ENCODE assay signal across 8 cellular contexts in the genomic region with DNA sequence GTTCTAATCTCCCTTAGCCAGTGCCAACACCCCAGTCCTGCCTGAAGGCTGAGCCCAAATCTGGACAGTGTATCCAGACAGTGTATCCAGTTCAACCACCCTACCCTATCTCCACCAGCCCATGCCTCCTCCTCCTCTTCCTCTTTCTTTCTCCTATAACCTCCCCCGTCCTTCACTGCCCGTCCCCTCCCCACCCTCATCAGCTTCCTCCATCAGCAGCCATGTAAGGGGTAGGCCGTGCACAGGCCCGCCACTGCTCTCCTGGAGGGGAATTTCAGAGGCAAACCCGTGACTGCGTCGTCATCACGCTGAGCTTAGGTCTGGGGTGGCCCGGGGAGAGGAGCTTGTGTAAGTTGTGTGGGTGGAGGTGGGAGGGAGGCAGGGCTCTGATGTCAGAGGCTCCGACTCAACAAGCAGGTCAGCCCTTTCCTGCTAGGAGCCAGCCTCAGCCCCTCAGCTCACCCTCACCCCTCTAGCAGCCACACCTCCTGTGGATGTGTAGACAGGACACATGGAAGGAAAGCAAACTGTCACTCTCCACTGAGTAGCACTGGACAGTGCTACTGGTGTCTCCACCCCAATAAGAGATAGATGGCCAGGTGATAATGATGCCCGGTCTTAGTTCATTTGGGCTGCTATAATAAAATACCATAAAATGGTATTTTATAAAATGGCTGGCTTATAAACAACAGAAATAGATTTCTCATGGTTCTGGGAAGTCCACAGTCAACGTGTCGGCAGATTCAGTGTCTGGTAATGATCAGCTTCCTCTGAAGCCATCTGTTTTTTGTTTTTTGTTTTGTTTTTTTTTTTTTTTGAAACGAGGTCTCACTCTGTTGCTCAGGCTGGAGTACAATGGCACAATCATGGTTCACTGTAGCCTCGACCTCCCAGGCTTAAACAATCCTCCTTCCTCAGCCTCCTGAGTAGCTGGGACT. TPM values are rescaled to one million over a fixed set of nuclear protein-coding genes. Genes with fewer than 3 reads are reported as not detected.
DNase-seq lines count a peak whose midpoint lies in the region; ATAC-seq and TF ChIP-seq lines count a peak whose summit lies in the region.

No MANE protein-coding gene starts in this region.

- H3K4me3 Mint-ChIP-seq in GM23338, result no peak overlapping the region
- peak overlapping the region; percentile 53 for H3K4me3 Mint-ChIP-seq in activated T-cell treated with anti-CD3 and anti-CD28 coated beads, Interleukin-2, amount 50 U/mL, for 24 hours

- 0 out of 2 replicates have a peak, but pooled peaks cover 3% of the 10 kb centered on the region for H3K4me1 ChIP-seq in GM23338 (ENCODE audit: insufficient read depth)

- H3K9me2 ChIP-seq in GM23338 (ENCODE audit: insufficient read depth), result no peaks in the 10 kb centered on the region

- H3K79me2 ChIP-seq in GM23338 (replicated peaks; ENCODE audit: insufficient read depth), result no peaks in the 10 kb centered on the region

- H3K27ac ChIP-seq in GM23338 (ENCODE audit: low read depth), result no peak overlapping the region

- no peak for TF ChIP-seq CTCF in GM23338 (conservative IDR thresholded peaks at IDR 0.05; ENCODE audit: low read depth in 2 of 2)

- H4K20me1 ChIP-seq in GM23338 (replicated peaks; ENCODE audit: insufficient read depth), result no peaks in the 10 kb centered on the region

- no peak overlapping the region for H3K27ac Mint-ChIP-seq in GM23338
- H3K27ac Mint-ChIP-seq in activated T-cell treated with anti-CD3 and anti-CD28 coated beads, Interleukin-2, amount 50 U/mL, for 24 hours, result peak overlapping the region; percentile 91

- no peak overlapping the region for H3K4me2 ChIP-seq in GM23338

- H3K27me3 ChIP-seq in GM23338 (ENCODE audit: insufficient read depth), result no peaks in the 10 kb centered on the region

- DNase-seq in ELF-1 (ENCODE audit: low read depth, low spot score) (peak; percentile 66), GM23338 (ENCODE audit: low spot score) (no peak), NCI-H226 (peak; percentile 45), glomerular visceral epithelial cell (ENCODE audit: extremely low spot score) (peak; percentile 90), NCI-H526 treated with DMSO at 0.1 percent for 48 hours (lab: John Stamatoyannopoulos, UW) (no peak), HuH-7.5 (ENCODE audit: low spot score) (no peak)
- peak; percentile 86 for DNase-seq in activated T-cell treated with anti-CD3 and anti-CD28 coated beads, Interleukin-2, amount 50 U/mL, for 24 hours
- peak; percentile 79 to 80 (median 79) for DNase-seq in stimulated activated CD4-positive, alpha-beta T cell treated with anti-CD3 and anti-CD28 coated beads, Interleukin-12 subunit alpha, Interleukin-12 subunit beta, amount 100 ng/mL, for 48 hours (ENCODE audit: low read depth in 2 of 3, low spot score in 1 of 3)

- no peak overlapping the region for H3K4me3 ChIP-seq in GM23338

- H3K36me3 ChIP-seq in GM23338 (ENCODE audit: insufficient read depth), result no peaks in the 10 kb centered on the region

- ATAC-seq in GM23338, result peak; percentile 18; the same call in 2 of the 3 replicates

- H3F3A ChIP-seq in GM23338 (replicated peaks; ENCODE audit: low read depth), result no peaks in the 10 kb centered on the region

- H3K27me3 Mint-ChIP-seq in GM23338 (ENCODE audit: insufficient read depth, low read depth, poor library complexity), result peaks cover 11% of the 10 kb centered on the region
- no peaks in the 10 kb centered on the region for H3K27me3 Mint-ChIP-seq in activated T-cell treated with anti-CD3 and anti-CD28 coated beads, Interleukin-2, amount 50 U/mL, for 24 hours

- peaks cover 4% of the 10 kb centered on the region; the same call in 2 of the 3 replicates for H3K4me1 Mint-ChIP-seq in GM23338
- peaks cover 37% of the 10 kb centered on the region for H3K4me1 Mint-ChIP-seq in activated T-cell treated with anti-CD3 and anti-CD28 coated beads, Interleukin-2, amount 50 U/mL, for 24 hours (ENCODE audit: low read depth)

- 0 out of 2 replicates have a peak overlapping the region, but pooled peaks have one; percentile 78 for H2AFZ ChIP-seq in GM23338

- no peaks in the 10 kb centered on the region for H3K36me3 Mint-ChIP-seq in GM23338 (ENCODE audit: low read depth)
- H3K36me3 Mint-ChIP-seq in activated T-cell treated with anti-CD3 and anti-CD28 coated beads, Interleukin-2, amount 50 U/mL, for 24 hours (ENCODE audit: low read depth), result no peaks in the 10 kb centered on the region

- H3K9me3 Mint-ChIP-seq in GM23338, result no peaks in the 10 kb centered on the region; the same call in 1 of the 3 replicates
- peaks cover 11% of the 10 kb centered on the region for H3K9me3 Mint-ChIP-seq in activated T-cell treated with anti-CD3 and anti-CD28 coated beads, Interleukin-2, amount 50 U/mL, for 24 hours

TF ChIP-seq in GM23338, 12 proteins besides CTCF, POLR2A, EP300 and RAD21 (continues in another document):
- TF ChIP-seq EZH2 (IDR thresholded peaks at IDR 0.05; ENCODE audit: low read depth, unreplicated experiment) (no peak), POLR2AphosphoS5 (IDR thresholded peaks at IDR 0.05; ENCODE audit: low read depth) (no peak), EZH2phosphoT487 (IDR thresholded peaks at IDR 0.05; ENCODE audit: unreplicated experiment) (no peak), STAT1 (IDR thresholded peaks at IDR 0.05; ENCODE audit: unreplicated experiment) (no peak)
- TF ChIP-seq, protein P1, sequence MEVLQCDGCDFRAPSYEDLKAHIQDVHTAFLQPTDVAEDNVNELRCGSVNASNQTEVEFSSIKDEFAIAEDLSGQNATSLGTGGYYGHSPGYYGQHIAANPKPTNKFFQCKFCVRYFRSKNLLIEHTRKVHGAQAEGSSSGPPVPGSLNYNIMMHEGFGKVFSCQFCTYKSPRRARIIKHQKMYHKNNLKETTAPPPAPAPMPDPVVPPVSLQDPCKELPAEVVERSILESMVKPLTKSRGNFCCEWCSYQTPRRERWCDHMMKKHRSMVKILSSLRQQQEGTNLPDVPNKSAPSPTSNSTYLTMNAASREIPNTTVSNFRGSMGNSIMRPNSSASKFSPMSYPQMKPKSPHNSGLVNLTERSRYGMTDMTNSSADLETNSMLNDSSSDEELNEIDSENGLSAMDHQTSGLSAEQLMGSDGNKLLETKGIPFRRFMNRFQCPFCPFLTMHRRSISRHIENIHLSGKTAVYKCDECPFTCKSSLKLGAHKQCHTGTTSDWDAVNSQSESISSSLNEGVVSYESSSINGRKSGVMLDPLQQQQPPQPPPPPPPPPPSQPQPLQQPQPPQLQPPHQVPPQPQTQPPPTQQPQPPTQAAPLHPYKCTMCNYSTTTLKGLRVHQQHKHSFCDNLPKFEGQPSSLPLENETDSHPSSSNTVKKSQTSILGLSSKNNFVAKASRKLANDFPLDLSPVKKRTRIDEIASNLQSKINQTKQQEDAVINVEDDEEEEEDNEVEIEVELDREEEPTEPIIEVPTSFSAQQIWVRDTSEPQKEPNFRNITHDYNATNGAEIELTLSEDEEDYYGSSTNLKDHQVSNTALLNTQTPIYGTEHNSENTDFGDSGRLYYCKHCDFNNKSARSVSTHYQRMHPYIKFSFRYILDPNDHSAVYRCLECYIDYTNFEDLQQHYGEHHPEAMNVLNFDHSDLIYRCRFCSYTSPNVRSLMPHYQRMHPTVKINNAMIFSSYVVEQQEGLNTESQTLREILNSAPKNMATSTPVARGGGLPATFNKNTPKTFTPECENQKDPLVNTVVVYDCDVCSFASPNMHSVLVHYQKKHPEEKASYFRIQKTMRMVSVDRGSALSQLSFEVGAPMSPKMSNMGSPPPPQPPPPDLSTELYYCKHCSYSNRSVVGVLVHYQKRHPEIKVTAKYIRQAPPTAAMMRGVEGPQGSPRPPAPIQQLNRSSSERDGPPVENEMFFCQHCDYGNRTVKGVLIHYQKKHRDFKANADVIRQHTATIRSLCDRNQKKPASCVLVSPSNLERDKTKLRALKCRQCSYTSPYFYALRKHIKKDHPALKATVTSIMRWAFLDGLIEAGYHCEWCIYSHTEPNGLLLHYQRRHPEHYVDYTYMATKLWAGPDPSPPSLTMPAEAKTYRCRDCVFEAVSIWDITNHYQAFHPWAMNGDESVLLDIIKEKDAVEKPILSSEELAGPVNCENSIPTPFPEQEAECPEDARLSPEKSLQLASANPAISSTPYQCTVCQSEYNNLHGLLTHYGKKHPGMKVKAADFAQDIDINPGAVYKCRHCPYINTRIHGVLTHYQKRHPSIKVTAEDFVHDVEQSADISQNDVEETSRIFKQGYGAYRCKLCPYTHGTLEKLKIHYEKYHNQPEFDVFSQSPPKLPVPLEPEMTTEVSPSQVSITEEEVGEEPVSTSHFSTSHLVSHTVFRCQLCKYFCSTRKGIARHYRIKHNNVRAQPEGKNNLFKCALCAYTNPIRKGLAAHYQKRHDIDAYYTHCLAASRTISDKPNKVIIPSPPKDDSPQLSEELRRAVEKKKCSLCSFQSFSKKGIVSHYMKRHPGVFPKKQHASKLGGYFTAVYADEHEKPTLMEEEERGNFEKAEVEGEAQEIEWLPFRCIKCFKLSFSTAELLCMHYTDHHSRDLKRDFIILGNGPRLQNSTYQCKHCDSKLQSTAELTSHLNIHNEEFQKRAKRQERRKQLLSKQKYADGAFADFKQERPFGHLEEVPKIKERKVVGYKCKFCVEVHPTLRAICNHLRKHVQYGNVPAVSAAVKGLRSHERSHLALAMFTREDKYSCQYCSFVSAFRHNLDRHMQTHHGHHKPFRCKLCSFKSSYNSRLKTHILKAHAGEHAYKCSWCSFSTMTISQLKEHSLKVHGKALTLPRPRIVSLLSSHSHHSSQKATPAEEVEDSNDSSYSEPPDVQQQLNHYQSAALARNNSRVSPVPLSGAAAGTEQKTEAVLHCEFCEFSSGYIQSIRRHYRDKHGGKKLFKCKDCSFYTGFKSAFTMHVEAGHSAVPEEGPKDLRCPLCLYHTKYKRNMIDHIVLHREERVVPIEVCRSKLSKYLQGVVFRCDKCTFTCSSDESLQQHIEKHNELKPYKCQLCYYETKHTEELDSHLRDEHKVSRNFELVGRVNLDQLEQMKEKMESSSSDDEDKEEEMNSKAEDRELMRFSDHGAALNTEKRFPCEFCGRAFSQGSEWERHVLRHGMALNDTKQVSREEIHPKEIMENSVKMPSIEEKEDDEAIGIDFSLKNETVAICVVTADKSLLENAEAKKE (CRISPR knock-in tag; IDR thresholded peaks at IDR 0.05), result no peak

RNA-seq across cellular contexts. Expression of a gene that starts 50.4 kb away (rescaled TPM):
- 97.8 and 119 TPM in 2 replicates for total RNA-seq in GM23338 (2014; rRNA removed; shearing (Covaris generic))
- polyA plus RNA-seq in GM23338 (2016; fragmentation: Nextera tagmentation; extraction: Ambion mirVana), result 11.2 and 13.2 TPM in 2 replicates

Comparison
In these comparisons a context has a peak if more than half of its experiments do, and no peak if none do; other contexts are left out.
1. DNase-seq: peak in ELF-1 (single experiment), NCI-H226 (single experiment), activated T-cell treated with anti-CD3 and anti-CD28 coated beads, Interleukin-2, amount 50 U/mL, for 24 hours (single experiment), glomerular visceral epithelial cell (single experiment) and stimulated activated CD4-positive, alpha-beta T cell treated with anti-CD3 and anti-CD28 coated beads, Interleukin-12 subunit alpha, Interleukin-12 subunit beta, amount 100 ng/mL, for 48 hours (3 of 3); none in GM23338 (single experiment), NCI-H526 treated with DMSO at 0.1 percent for 48 hours (single experiment) and HuH-7.5 (single experiment).